ENCODE assay signal across 12 cellular contexts in genomic region chr12:95198914-95199313, GRCh38. TPM values are rescaled to one million over a fixed set of nuclear protein-coding genes. Genes with fewer than 3 reads are reported as not detected.
DNase-seq lines count a peak whose midpoint lies in the region; ATAC-seq and TF ChIP-seq lines count a peak whose summit lies in the region.
"Had no signal": no experiment of that assay in that cellular context is flagged by ENCODE, and none has a peak within 500 bp of the region (broad histone marks: within the 10 kb centered on the region; RNA-seq: fewer than 3 reads in every experiment).

No MANE protein-coding gene starts in this region.

- in situ Hi-C loops in GM13977 (cut with MboI; ENCODE audit: low pct_unique_long_range_greater_than_20kb, low sequenced_read_pairs, unreplicated experiment) = no loop called here

- no peaks in the 10 kb centered on the region for H3K36me3 ChIP-seq in upper lobe of left lung

- DNase-seq in GM13977 (ENCODE audit: low spot score) (peak; percentile 39), glomerular visceral epithelial cell (ENCODE audit: extremely low spot score) (peak; percentile 46), omental fat pad (ENCODE audit: low spot score) (no peak), NCI-H187 treated with DMSO at 0.1 percent for 48 hours (lab: John Stamatoyannopoulos, UW) (no peak), upper lobe of left lung (no peak), T1000 (lab: John Stamatoyannopoulos, UW) (no peak)
- DNase-seq: activated gamma-delta T cell treated with Interleukin-2 at 50 U/mL for 16 hours, Kasumi-1, right cardiac atrium had no signal

- 78 to 87% methylated on average over 4 of the region's 4 CpGs for WGBS in upper lobe of left lung, 2 donors

- no peak for TF ChIP-seq EP300 in upper lobe of left lung (IDR thresholded peaks at IDR 0.05)

- TF ChIP-seq CTCF in GM13977 (IDR thresholded peaks at IDR 0.05; ENCODE audit: extremely low read depth, insufficient read depth, missing control alignments) (no peak), omental fat pad (IDR thresholded peaks at IDR 0.05) (no peak), upper lobe of left lung (IDR thresholded peaks at IDR 0.05) (no peak)

- peak; percentile 53 for ATAC-seq in GM21737 (IDR thresholded peaks at IDR 0.05; ENCODE audit: unreplicated experiment)
- ATAC-seq in HG03571 (IDR thresholded peaks at IDR 0.05; ENCODE audit: unreplicated experiment) = peak; percentile 59
- ATAC-seq in omental fat pad (ENCODE audit: low FRiP score) = no peak
- no peak for ATAC-seq in upper lobe of left lung (ENCODE audit: low FRiP score in 2 of 2)
- ATAC-seq: right cardiac atrium had no signal

- no peak overlapping the region for H3K4me3 ChIP-seq in upper lobe of left lung

- no peaks in the 10 kb centered on the region for H3K9me3 ChIP-seq in upper lobe of left lung

- no peaks in the 10 kb centered on the region for H3K27me3 ChIP-seq in upper lobe of left lung

- TF ChIP-seq POLR2A in upper lobe of left lung (IDR thresholded peaks at IDR 0.05) = no peak

- H3K27ac ChIP-seq in upper lobe of left lung = no peak overlapping the region
- H3K27ac ChIP-seq: C4-2B had no signal

- peaks cover 14 to 34% (median 24%) of the 10 kb centered on the region in 4 donors for H3K4me1 ChIP-seq in upper lobe of left lung

RNA-seq across cellular contexts. Expression of gene FGD6, which starts 18.4 kb away (rescaled TPM):
- total RNA-seq in omental fat pad (1 to 10 TPM; 6.6 to 9.6 (median 7.4) TPM), upper lobe of left lung (10 to 100 TPM; 14.7 to 36.1 (median 20.2) TPM)

RNA-seq across cellular contexts. Expression of gene VEZT, which starts 18.7 kb away (rescaled TPM):
- total RNA-seq in omental fat pad (10 to 100 TPM; 57.3 to 75.8 (median 64.0) TPM), upper lobe of left lung (100 to 1,000 TPM in 1 of 6 donors, 10 to 100 TPM in 5; 29.6 to 119 (median 69.5) TPM)

Comparison
In these comparisons a context has a peak if more than half of its experiments do, and no peak if none do; other contexts are left out.
1. DNase-seq: peak in GM13977 (single experiment) and glomerular visceral epithelial cell (single experiment); none in omental fat pad (single experiment), NCI-H187 treated with DMSO at 0.1 percent for 48 hours (single experiment), upper lobe of left lung (0 of 2) and T1000 (single experiment).
2. ATAC-seq: peak in GM21737 (single experiment) and HG03571 (single experiment); none in omental fat pad (single experiment) and upper lobe of left lung (0 of 2).